Comparison of ENCODE assay signal across 8 cellular contexts in the genomic region with DNA sequence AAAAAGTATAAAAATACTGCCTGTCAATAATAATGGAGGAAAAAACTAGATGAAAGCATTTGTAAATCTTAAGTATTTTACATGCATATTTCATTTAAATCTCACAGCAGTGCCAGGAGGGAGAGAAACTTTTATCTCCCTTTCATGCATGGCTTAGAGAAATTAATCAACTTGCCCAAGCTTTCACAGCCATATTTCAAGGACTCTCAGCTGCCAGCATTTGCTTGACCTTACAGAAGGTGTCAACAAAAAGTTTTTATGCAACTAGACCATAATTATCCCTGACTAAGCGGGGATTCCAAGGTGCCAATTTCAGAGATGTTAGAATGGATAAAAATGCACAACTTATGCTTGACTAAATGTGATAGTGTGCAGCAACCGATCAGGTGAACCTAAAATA.
"Had no signal": no experiment of that assay in that cellular context is flagged by ENCODE, and none has a peak within 500 bp of the region (broad histone marks: within the 10 kb centered on the region; RNA-seq: fewer than 3 reads in every experiment).

No MANE protein-coding gene starts in this region.

- FAIRE-seq: HTR-8/SVneo had no signal

- ATAC-seq: HCT116 had no signal

- H3K4me1 ChIP-seq: HAP-1 had no signal

- H3K9ac ChIP-seq: GM23248 had no signal

- H3K36me3 ChIP-seq: HAP-1 had no signal

- H3K27ac ChIP-seq: GM23248 had no signal

- H2AFZ ChIP-seq: GM23248 had no signal

- H3K4me3 ChIP-seq: GM23248, HAP-1 had no signal

- DNase-seq: GM23248, GOT3, H7, IMR-90, KBM-7 had no signal

- H3K9me3 ChIP-seq: HAP-1 had no signal
